17 cellular contexts compared by ENCODE assay signal in the genomic region with DNA sequence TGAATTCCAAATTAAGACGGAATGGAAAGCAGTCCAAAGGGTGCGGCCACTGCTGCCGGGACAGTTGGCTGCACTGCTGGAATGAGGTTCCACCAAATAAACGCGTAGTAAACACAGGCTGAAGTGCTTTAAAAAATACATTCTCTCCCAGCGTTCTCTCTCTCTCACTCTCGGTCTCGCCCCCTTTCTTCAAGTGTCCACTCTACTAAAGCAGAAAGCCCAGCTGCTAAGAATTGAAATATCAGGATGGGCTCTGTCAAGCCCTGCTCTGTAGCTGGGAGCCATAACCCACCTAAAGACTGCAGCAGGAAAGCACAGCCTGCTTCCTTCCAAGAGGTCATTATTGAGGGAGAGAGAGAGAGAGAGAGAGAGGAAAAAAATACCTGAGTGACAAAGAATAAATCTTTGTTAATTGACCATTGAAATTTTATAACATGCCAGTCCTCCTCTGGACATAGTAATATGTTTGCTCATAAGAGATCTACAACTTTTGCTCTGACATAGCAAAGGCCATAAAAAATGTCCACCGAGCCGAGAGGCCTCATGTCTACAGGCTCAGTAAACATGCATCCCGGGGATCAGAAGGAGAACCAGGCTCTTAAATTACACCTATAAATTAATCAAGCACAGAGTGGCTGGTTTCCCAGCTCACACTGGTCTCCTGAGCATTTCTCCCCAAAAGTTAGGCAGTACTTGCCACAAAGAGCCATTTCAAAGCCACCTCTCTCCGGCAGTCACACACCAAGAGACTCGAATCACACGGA.
DNase-seq lines count a peak whose midpoint lies in the region; ATAC-seq and TF ChIP-seq lines count a peak whose summit lies in the region.
"Had no signal": no experiment of that assay in that cellular context is flagged by ENCODE, and none has a peak within 500 bp of the region (broad histone marks: within the 10 kb centered on the region; RNA-seq: fewer than 3 reads in every experiment).

No MANE protein-coding gene starts in this region.

- H3K36me3 Mint-ChIP-seq in activated CD4-positive, alpha-beta T cell treated with anti-CD3 and anti-CD28 coated beads, Interleukin-2, amount 10 ng/mL, durations not matched to agents 7 days and 5 days (ENCODE audit: low read depth) = no peaks in the 10 kb centered on the region

- H3K4me1 Mint-ChIP-seq in activated CD4-positive, alpha-beta T cell treated with anti-CD3 and anti-CD28 coated beads, Interleukin-2, amount 10 ng/mL, durations not matched to agents 7 days and 5 days = no peaks in the 10 kb centered on the region

- no peaks in the 10 kb centered on the region for H3K79me2 ChIP-seq in parathyroid adenoma

- intact Hi-C loops in uterus (cut with DNase I; ENCODE audit: low total_unique reads) = no loop called here

- no peaks in the 10 kb centered on the region for H3K27me3 Mint-ChIP-seq in activated CD4-positive, alpha-beta T cell treated with anti-CD3 and anti-CD28 coated beads, Interleukin-2, amount 10 ng/mL, durations not matched to agents 7 days and 5 days

- peak overlapping the region; percentile 29 for H3K4me2 ChIP-seq in parathyroid adenoma (ENCODE audit: low read length)

- H3K9me3 ChIP-seq in gastroesophageal sphincter = no peaks in the 10 kb centered on the region
- H3K9me3 ChIP-seq in parathyroid adenoma (ENCODE audit: control insufficient read depth, low read length) = no peaks in the 10 kb centered on the region
- H3K9me3 ChIP-seq in uterus = no peaks in the 10 kb centered on the region

- H3K27me3 ChIP-seq in gastroesophageal sphincter = no peaks in the 10 kb centered on the region
- H3K27me3 ChIP-seq in parathyroid adenoma (ENCODE audit: control insufficient read depth, insufficient read depth, low read length) = no peaks in the 10 kb centered on the region
- no peaks in the 10 kb centered on the region for H3K27me3 ChIP-seq in uterus

- H3K9me3 Mint-ChIP-seq in activated CD4-positive, alpha-beta T cell treated with anti-CD3 and anti-CD28 coated beads, Interleukin-2, amount 10 ng/mL, durations not matched to agents 7 days and 5 days = no peaks in the 10 kb centered on the region

- WGBS in gastroesophageal sphincter (ENCODE audit: low coverage in 1 of 2), 2 donors = 49 to 51% methylated on average over 12 to 14 of the region's 14 CpGs

- peak; percentile 37 for ATAC-seq in gastroesophageal sphincter
- ATAC-seq: stimulated activated naive CD8-positive, alpha-beta T cell treated with anti-CD3 and anti-CD28 coated beads, Interleukin-15, Interleukin-2, amounts not matched to agents 100 U/mL and 50 U/mL, for 24 hours had no signal

- H3K27ac Mint-ChIP-seq in activated CD4-positive, alpha-beta T cell treated with anti-CD3 and anti-CD28 coated beads, Interleukin-2, amount 10 ng/mL, durations not matched to agents 7 days and 5 days = no peak overlapping the region
- H3K27ac Mint-ChIP-seq: HFFc6 had no signal

- no peak overlapping the region for H3K4me3 Mint-ChIP-seq in activated CD4-positive, alpha-beta T cell treated with anti-CD3 and anti-CD28 coated beads, Interleukin-2, amount 10 ng/mL, durations not matched to agents 7 days and 5 days
- H3K4me3 Mint-ChIP-seq: HFFc6 had no signal

- no peak overlapping the region for H3K4me3 ChIP-seq in gastroesophageal sphincter
- H3K4me3 ChIP-seq in parathyroid adenoma (ENCODE audit: low read depth, low read length) = no peak overlapping the region
- no peak overlapping the region for H3K4me3 ChIP-seq in uterus

- DNase-seq in NCI-H1092 treated with DMSO at 0.1 percent for 48 hours (lab: John Stamatoyannopoulos, UW) (peak; percentile 27), NCI-H1092 (lab: John Stamatoyannopoulos, UW) (no peak), uterus (peak in 1 of 2 donors; percentile 64)
- no peak for DNase-seq in activated CD4-positive, alpha-beta T cell treated with anti-CD3 and anti-CD28 coated beads, Interleukin-2, amount 10 ng/mL, durations not matched to agents 7 days and 5 days
- no peak for DNase-seq in stimulated activated CD4-positive, alpha-beta T cell treated with anti-CD3 and anti-CD28 coated beads, Interleukin-2, amount 100 ng/mL, for 24 hours
- DNase-seq in activated CD4-positive, alpha-beta T cell treated with anti-CD3 and anti-CD28 coated beads for 4 hours = no peak
- DNase-seq: activated effector memory CD4-positive, alpha-beta T cell treated with Interleukin-2 at 50 U/mL for 16 hours; Calu3; HFFc6; NCI-H1417 treated with DMSO at 0.1 percent for 48 hours; NCI-H526 treated with DMSO at 0.1 percent for 48 hours; RPMI8226; stimulated activated naive CD8-positive, alpha-beta T cell treated with anti-CD3 and anti-CD28 coated beads, Interleukin-15, Interleukin-2, amounts not matched to agents 100 U/mL and 50 U/mL, for 24 hours had no signal

- POLR2A ChIA-PET in activated CD4-positive, alpha-beta T cell treated with anti-CD3 and anti-CD28 coated beads, Interleukin-2, amount 10 ng/mL, durations not matched to agents 7 days and 5 days (lab: Charles Lee) = no interaction called here

- H3K9ac ChIP-seq in parathyroid adenoma = no peak overlapping the region

- H3K4me1 ChIP-seq in gastroesophageal sphincter (peaks cover 4 to 41% (median 12%) of the 10 kb centered on the region in 3 donors), parathyroid adenoma (no peaks in the 10 kb centered on the region), uterus (peaks cover 0 to 4% of the 10 kb centered on the region in 2 donors)

- TF ChIP-seq CTCF in gastroesophageal sphincter (IDR thresholded peaks at IDR 0.05) = peak in 1 of 4 experiments; percentile 40
- TF ChIP-seq CTCF in parathyroid adenoma (IDR thresholded peaks at IDR 0.05) = no peak
- TF ChIP-seq CTCF in uterus (IDR thresholded peaks at IDR 0.05) = no peak

- TF ChIP-seq EP300 in gastroesophageal sphincter (IDR thresholded peaks at IDR 0.05) = no peak

- H2AFZ ChIP-seq in parathyroid adenoma = no peak overlapping the region

- no peaks in the 10 kb centered on the region for H3K36me3 ChIP-seq in gastroesophageal sphincter
- H3K36me3 ChIP-seq in parathyroid adenoma (ENCODE audit: control insufficient read depth, insufficient read depth, low read length) = no peaks in the 10 kb centered on the region
- H3K36me3 ChIP-seq in uterus = no peaks in the 10 kb centered on the region

- no peak for TF ChIP-seq POLR2A in gastroesophageal sphincter (IDR thresholded peaks at IDR 0.05)
- no peak for TF ChIP-seq POLR2A in uterus (IDR thresholded peaks at IDR 0.05)

- CTCF ChIA-PET in activated CD4-positive, alpha-beta T cell treated with anti-CD3 and anti-CD28 coated beads, Interleukin-2, amount 10 ng/mL, durations not matched to agents 7 days and 5 days (lab: Charles Lee) = no interaction called here

- H3K27ac ChIP-seq in gastroesophageal sphincter (peak overlapping the region; percentile 6 to 82 (median 78)), parathyroid adenoma (no peak overlapping the region), uterus (peak overlapping the region; percentile 77 to 82)
- H3K27ac ChIP-seq: 22Rv1, epithelial cell of prostate had no signal
